Comparison of ENCODE assay signal across 8 cellular contexts in the genomic region with DNA sequence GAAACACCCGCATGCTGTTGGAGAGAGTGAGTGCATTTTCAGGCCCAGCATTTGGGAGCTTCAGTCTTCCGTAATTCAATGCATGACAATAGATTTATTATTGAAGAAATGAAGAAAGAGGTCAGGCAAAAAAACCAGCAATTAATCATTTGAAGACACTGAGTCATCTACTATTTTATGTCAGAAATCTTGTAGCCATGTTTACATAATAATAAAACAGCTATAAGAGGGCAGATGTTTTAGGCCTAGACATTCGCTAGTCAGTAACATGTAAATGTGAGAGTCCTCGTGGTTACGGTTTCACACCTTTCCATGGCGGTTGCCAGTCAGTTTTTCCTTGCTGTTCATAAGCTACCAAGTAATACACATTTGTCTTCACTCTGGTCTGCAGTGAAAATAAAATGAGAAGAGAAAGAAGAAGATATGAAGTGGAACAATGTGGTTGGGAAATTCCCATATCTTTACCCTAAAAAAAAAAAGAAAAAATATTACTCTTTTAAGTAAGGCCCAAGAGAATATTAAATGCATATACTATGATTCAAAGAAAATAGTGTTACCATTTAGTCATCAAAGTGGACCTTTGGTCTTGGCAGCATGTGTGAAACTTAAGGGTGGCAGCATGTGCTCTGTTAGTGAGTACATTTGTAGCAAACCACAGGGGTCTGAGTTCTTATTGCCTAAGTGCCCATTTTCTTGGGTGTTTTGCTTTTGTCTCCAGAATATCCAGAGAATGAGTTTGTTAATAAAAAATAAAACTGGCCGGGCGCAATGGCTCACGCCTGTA.
DNase-seq lines count a peak whose midpoint lies in the region; ATAC-seq, FAIRE-seq and TF ChIP-seq lines count a peak whose summit lies in the region.

No MANE protein-coding gene starts in this region.

- WGBS in small intestine, 3 donors: 64 to 80% (median 71%) methylated on average over 9 of the region's 9 CpGs

- no peak for FAIRE-seq in small intestine (lab: Jason Lieb, UNC)

- H3K9me3 ChIP-seq in adipocyte (ENCODE audit: control insufficient read depth, low read length) (no peaks in the 10 kb centered on the region), small intestine (ENCODE audit: control insufficient read depth, low read depth) (no peaks in the 10 kb centered on the region)

- peak overlapping the region; percentile 78 for H3K9ac ChIP-seq in adipocyte (ENCODE audit: low read length)

- peak overlapping the region; percentile 20 for H3K4me3 ChIP-seq in adipocyte (ENCODE audit: low read length)
- H3K4me3 ChIP-seq in small intestine (ENCODE audit: low read depth in 1 of 2, low read length in 2 of 2): no peak overlapping the region

- H3K36me3 ChIP-seq in adipocyte (ENCODE audit: control insufficient read depth, insufficient read depth, low read length, severe bottlenecking): no peaks in the 10 kb centered on the region
- no peaks in the 10 kb centered on the region for H3K36me3 ChIP-seq in small intestine (ENCODE audit: control insufficient read depth in 2 of 2, insufficient read depth in 2 of 2, low read length in 2 of 2)

- H3K27me3 ChIP-seq in adipocyte (replicated peaks; ENCODE audit: control insufficient read depth, insufficient read depth, low read length): no peaks in the 10 kb centered on the region
- no peaks in the 10 kb centered on the region for H3K27me3 ChIP-seq in small intestine (ENCODE audit: control insufficient read depth in 2 of 2, insufficient read depth in 2 of 2, low read length in 2 of 2)

- TF ChIP-seq CTCF in GM10266 (IDR thresholded peaks at IDR 0.05; ENCODE audit: control insufficient read depth, insufficient read depth, low read depth, missing control alignments): no peak

- H3K4me1 ChIP-seq in adipocyte (ENCODE audit: control insufficient read depth, insufficient read depth, low read length): peaks cover 81% of the 10 kb centered on the region
- peaks cover 0 to 11% of the 10 kb centered on the region in 2 donors for H3K4me1 ChIP-seq in small intestine (ENCODE audit: control insufficient read depth in 2 of 2, insufficient read depth in 1 of 2, low read depth in 1 of 2, low read length in 1 of 2)

- DNase-seq in GM10266 (ENCODE audit: extremely low spot score) (peak; percentile 61), NAMALWA (ENCODE audit: low spot score) (peak; percentile 41), adipocyte (ENCODE audit: low read depth) (peak; percentile 66), small intestine (peak; percentile 75), dedifferentiated amniotic fluid mesenchymal stem cell (ENCODE audit: extremely low spot score) (no peak), putamen (ENCODE audit: low spot score) (no peak), NCI-H1436 (lab: John Stamatoyannopoulos, UW) (no peak)

- peak; percentile 69 for ATAC-seq in GM21737 (IDR thresholded peaks at IDR 0.05; ENCODE audit: unreplicated experiment)

- H3K27ac ChIP-seq in small intestine (ENCODE audit: low read depth in 1 of 2, low read length in 1 of 2): no peak overlapping the region

Comparison
In these comparisons a context has a peak if more than half of its experiments do, and no peak if none do; other contexts are left out.
1. DNase-seq: peak in GM10266 (single experiment), NAMALWA (single experiment), adipocyte (single experiment) and small intestine (single experiment); none in dedifferentiated amniotic fluid mesenchymal stem cell (single experiment), putamen (single experiment) and NCI-H1436 (single experiment).